In the genomic region with DNA sequence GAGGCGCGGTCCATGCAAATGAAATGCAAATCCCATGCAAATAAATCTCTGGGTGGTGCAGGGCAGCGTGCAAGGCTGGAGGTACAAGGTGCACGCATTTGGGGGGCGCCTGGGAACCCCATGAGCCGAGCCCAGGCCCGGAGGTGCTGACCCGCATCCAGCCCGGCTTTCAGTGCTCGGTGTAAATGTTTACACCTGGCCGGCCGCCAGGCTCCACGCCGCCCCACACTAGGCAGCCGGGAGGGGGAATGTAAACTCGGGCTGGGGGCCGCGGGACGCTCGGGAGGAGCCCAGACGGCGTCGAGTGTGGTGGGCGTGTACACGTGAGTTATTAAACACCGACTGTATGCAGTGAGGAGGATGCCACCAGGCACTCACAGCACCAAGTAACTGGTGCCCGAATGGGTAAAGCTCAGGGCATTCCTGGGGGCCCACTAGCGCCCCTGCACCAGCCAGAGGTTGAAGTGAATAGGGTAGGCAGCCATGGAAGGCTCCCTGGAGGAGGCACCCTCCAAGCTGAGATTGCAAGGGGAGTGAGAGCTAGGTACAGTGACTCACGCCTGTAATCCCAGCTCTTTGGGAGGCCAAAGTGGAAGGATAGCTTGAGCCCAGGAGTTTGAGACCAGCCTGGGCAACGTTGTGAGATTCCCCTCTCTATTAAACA, we compare ENCODE assay signal across 27 cellular contexts. TPM values are rescaled to one million over a fixed set of nuclear protein-coding genes. Genes with fewer than 3 reads are reported as not detected.
DNase-seq lines count a peak whose midpoint lies in the region; ATAC-seq, FAIRE-seq and TF ChIP-seq lines count a peak whose summit lies in the region.
"Had no signal": no experiment of that assay in that cellular context is flagged by ENCODE, and none has a peak within 500 bp of the region (broad histone marks: within the 10 kb centered on the region; RNA-seq: fewer than 3 reads in every experiment).

No MANE protein-coding gene starts in this region.

- DNase-seq in DMS53 (lab: John Stamatoyannopoulos, UW) (peak; percentile 30), DMS53 treated with DMSO at 0.1 percent for 48 hours (lab: John Stamatoyannopoulos, UW; ENCODE audit: unreplicated experiment) (no peak), NCI-H345 (lab: John Stamatoyannopoulos, UW) (peak; percentile 43), K562 (ENCODE audit: extremely low read depth in 1 of 4, low spot score in 3 of 4) (no peak), pancreas (peak in 3 of 6 donors; percentile 65 to 84 (median 77)), posterior vena cava (ENCODE audit: low spot score) (no peak), RWPE1 (ENCODE audit: low spot score) (no peak), mesenteric fat pad (ENCODE audit: low spot score) (no peak)
- DNase-seq: AML-193, C1 segment of cervical spinal cord, DMS79, KBM-7, NCI-H1092, NCI-H1436 treated with DMSO at 0.1 percent for 48 hours, NCI-H2029, NCI-H2171, NCI-H446 treated with DMSO at 0.1 percent for 48 hours, NCI-H82, PC-9, RPMI8226, SHP77 treated with DMSO at 0.1 percent for 48 hours, SK-N-SH, T-helper 2 cell had no signal

- TF ChIP-seq POLR2A in K562 (conservative IDR thresholded peaks at IDR 0.05) = no peak

- H3K9me3 ChIP-seq in K562 (replicated peaks; ENCODE audit: control insufficient read depth, insufficient read depth, low read depth, low read length) = no peaks in the 10 kb centered on the region
- H3K9me3 ChIP-seq in pancreas = no peaks in the 10 kb centered on the region
- H3K9me3 ChIP-seq: SK-N-SH had no signal

- peak overlapping the region in 1 of 2 experiments; percentile 19; a peak in 2 of 4 replicates for H3K9ac ChIP-seq in K562 (ENCODE audit: insufficient read depth in 1 of 2, low read depth in 2 of 2, low read length in 2 of 2)
- H3K9ac ChIP-seq: SK-N-SH had no signal

- H3K27me3 ChIP-seq in K562 (ENCODE audit: control insufficient read depth in 2 of 2, insufficient read depth in 2 of 2, low read length in 2 of 2) (no peaks in the 10 kb centered on the region), pancreas (no peaks in the 10 kb centered on the region)

- TF ChIP-seq RAD21 in K562 (CRISPR knock-in tag; conservative IDR thresholded peaks at IDR 0.05 in 1 of 2, IDR thresholded peaks at IDR 0.05 in 1 of 2) = no peak

- no peak for TF ChIP-seq EP300 in K562 (IDR thresholded peaks at IDR 0.05; ENCODE audit: low read length)

- ATAC-seq in K562 = no peak
- ATAC-seq in pancreas = peak; percentile 9 to 28 (median 20)

- H3K27ac ChIP-seq in K562 (ENCODE audit: extremely low read depth, low read depth, low read length) (no peak overlapping the region), pancreas (no peak overlapping the region), RWPE1 (no peak overlapping the region)
- H3K27ac ChIP-seq: 22Rv1, PC-9 had no signal

- no peak overlapping the region for H3K4me3 ChIP-seq in K562
- H3K4me3 ChIP-seq in pancreas = no peak overlapping the region
- H3K4me3 ChIP-seq: PC-9 had no signal

- TF ChIP-seq CTCF in K562 (IDR thresholded peaks at IDR 0.05 in 2 of 3, conservative IDR thresholded peaks at IDR 0.05 in 1 of 3; ENCODE audit: insufficient read depth in 2 of 3, low read depth in 1 of 3, low read length in 3 of 3) (no peak), pancreas (IDR thresholded peaks at IDR 0.05) (no peak), RWPE1 (conservative IDR thresholded peaks at IDR 0.05; ENCODE audit: low read depth) (no peak)

- peaks cover 1% of the 10 kb centered on the region for H3K9me1 ChIP-seq in K562 (ENCODE audit: control insufficient read depth, insufficient read depth, low read length)

- 5% methylated on average over 30 of the region's 30 CpGs for WGBS in K562 (ENCODE audit: insufficient coverage, low coverage, missing lambda C conversion rate)
- 12 to 17% methylated on average over 30 of the region's 30 CpGs for WGBS in pancreas, 2 donors

- intact Hi-C loops in K562 (cut with micrococcal nuclease) = loop anchor here (2.0 kb wide), 1 partner anchor 18 kb away; the partner anchor contains the start of gene NRTN
- intact Hi-C loops in pancreas (cut with DNase I) = no loop called here
- intact Hi-C loops in posterior vena cava (cut with DNase I) = no loop called here

- H3K36me3 ChIP-seq in K562 (ENCODE audit: control insufficient read depth, insufficient read depth, low read length) = no peaks in the 10 kb centered on the region
- H3K36me3 ChIP-seq in pancreas = no peaks in the 10 kb centered on the region

- no peaks in the 10 kb centered on the region; the same call in 1 of the 2 replicates for H4K20me1 ChIP-seq in K562 (replicated peaks; ENCODE audit: control insufficient read depth, insufficient read depth, low read length)

- POLR2A ChIA-PET in K562 (lab: Yijun Ruan, JAX) (interaction anchor here (0.7 to 1.2 kb wide), 3 partner anchors 19 to 200 kb away, joined by 3 read pairs; partner anchors contain the start of genes SAFB and SAFB2), RWPE1 (lab: Yijun Ruan, JAX; ENCODE audit: low non-redundant PET) (interaction anchor here (0.6 kb wide), 1 partner anchor 18 kb away, joined by 5 read pairs; no protein-coding TSS in a partner anchor)

- CTCF ChIA-PET in K562 (lab: Yijun Ruan, JAX; ENCODE audit: low intra/inter-chr PET ratio) = interaction anchor here (2.1 to 3.3 kb wide), 2 partner anchors 18 to 49 kb away, joined by 16 to 20 read pairs; partner anchors contain the start of gene NRTN
- CTCF ChIA-PET in RWPE1 (lab: Yijun Ruan, JAX) = interaction anchor here (2.0 to 3.2 kb wide), 2 partner anchors 16 to 18 kb away, joined by 7 to 20 read pairs; partner anchors contain the start of gene NRTN

- FAIRE-seq in K562 (lab: Jason Lieb, UNC) (peak; percentile 37), pancreas (lab: Jason Lieb, UNC) (no peak)
- FAIRE-seq: D721Med, H54 had no signal

- in situ Hi-C loops in K562 (cut with MboI) = no loop called here

- no peak overlapping the region for H2AFZ ChIP-seq in K562 (ENCODE audit: low read depth, low read length)
- H2AFZ ChIP-seq: PC-9 had no signal

- H3K79me2 ChIP-seq in K562 (ENCODE audit: control insufficient read depth, insufficient read depth, low read length) = no peaks in the 10 kb centered on the region

- no TSS peak for BruUV-seq in K562 (replicated peaks; lab: Mats Ljungman, UMichigan)

- peaks cover 4 to 40% of the 10 kb centered on the region in 2 experiments; a peak in 4 of 5 replicates for H3K4me1 ChIP-seq in K562 (replicated peaks in 1 of 2; ENCODE audit: control insufficient read depth in 2 of 2, insufficient read depth in 2 of 2, low read length in 2 of 2)
- peaks cover 6 to 12% (median 6%) of the 10 kb centered on the region in 3 donors for H3K4me1 ChIP-seq in pancreas

- H3K4me2 ChIP-seq in K562 (ENCODE audit: insufficient read depth, low read length) = no peak overlapping the region
- H3K4me2 ChIP-seq: PC-9, SK-N-SH had no signal

RNA-seq across cellular contexts. Expression of gene FUT6, which starts 17.2 kb away (rescaled TPM):
- total RNA-seq in K562 (2011; cell fraction: chromatin; rRNA removed; ENCODE audit: low replicate concordance) = 0.19 TPM in 1 of 2 replicates, not detected in the other
- total RNA-seq in K562 (2011; cell fraction: nucleolus; rRNA removed) = not detected in 2 replicates
- not detected in 2 replicates for total RNA-seq in K562 (2011; cell fraction: nucleoplasm; rRNA removed)
- total RNA-seq in K562 (2014; rRNA removed) (not detected in 2 replicates), K562 (2014; rRNA removed; fragmentation: Illumina TruSeq; extraction: Trizol) (not detected in 2 replicates), K562 (2015; rRNA removed; fragmentation: Illumina TruSeq; extraction: Trizol) (not detected in 2 replicates), K562 (2021) (not detected in 2 replicates), pancreas (1 to 10 TPM; 1.9 to 8.7 (median 2.8) TPM), posterior vena cava (not detected), mesenteric fat pad (not detected)
- polyA plus RNA-seq in K562 (2011; rRNA removed) (not detected in 2 replicates), K562 (2014; fragmentation: Illumina TruSeq; extraction: Trizol) (not detected in 2 replicates), K562 (2014; fragmentation: Nextera tagmentation; extraction: Ambion mirVana) (under 1 TPM in 1 of 2 experiments, not detected in 1; 0.04 TPM), K562 (2014; rRNA removed) (not detected in 2 replicates), pancreas (1 to 10 TPM; 2.9 to 4.0 TPM)
- polyA plus RNA-seq in K562 (2011; cell fraction: cytosol; rRNA removed) = not detected in 2 replicates
- polyA plus RNA-seq in K562 (2011; cell fraction: nucleus; rRNA removed) = not detected in 2 replicates
- not detected in 2 replicates for polyA plus RNA-seq in K562 (2012)
- polyA minus RNA-seq in K562 (2011; rRNA and poly(A)+ RNA removed) = not detected in 2 replicates
- not detected in 2 replicates for polyA minus RNA-seq in K562 (2011; cell fraction: cytosol; rRNA and poly(A)+ RNA removed)
- polyA minus RNA-seq in K562 (2011; cell fraction: nucleus; rRNA and poly(A)+ RNA removed) = not detected in 2 replicates
- polyA plus RNA-seq: AG04450, SK-N-SH had no signal

RNA-seq across cellular contexts. Expression of gene NRTN, which starts 17.4 kb away (rescaled TPM):
- 0.67 and 2.5 TPM in 2 replicates for total RNA-seq in K562 (2011; cell fraction: chromatin; rRNA removed; ENCODE audit: low replicate concordance)
- 2.2 and 2.7 TPM in 2 replicates for total RNA-seq in K562 (2011; cell fraction: nucleolus; rRNA removed)
- 1.5 and 2.1 TPM in 2 replicates for total RNA-seq in K562 (2011; cell fraction: nucleoplasm; rRNA removed)
- total RNA-seq in K562 (2014; rRNA removed) (7.3 and 8.1 TPM in 2 replicates), K562 (2014; rRNA removed; fragmentation: Illumina TruSeq; extraction: Trizol) (0.62 and 0.70 TPM in 2 replicates), K562 (2015; rRNA removed; fragmentation: Illumina TruSeq; extraction: Trizol) (1.6 TPM in 2 replicates), K562 (2021) (5.3 and 7.8 TPM in 2 replicates), pancreas (10 to 100 TPM in 4 of 6 donors, 1 to 10 TPM in 2; 5.0 to 15.2 (median 11.5) TPM), posterior vena cava (under 1 TPM in 1 of 2 donors, not detected in 1; 0.52 TPM), mesenteric fat pad (0.42 TPM)
- polyA plus RNA-seq in K562 (2011; rRNA removed) (1.1 and 2.2 TPM in 2 replicates), K562 (2014; fragmentation: Illumina TruSeq; extraction: Trizol) (1.6 and 3.3 TPM in 2 replicates), K562 (2014; fragmentation: Nextera tagmentation; extraction: Ambion mirVana) (not detected), K562 (2014; rRNA removed) (2.4 and 4.0 TPM in 2 replicates), pancreas (1 to 10 TPM; 5.0 to 8.5 TPM)
- 2.6 and 9.4 TPM in 2 replicates for polyA plus RNA-seq in K562 (2011; cell fraction: cytosol; rRNA removed)
- polyA plus RNA-seq in K562 (2011; cell fraction: nucleus; rRNA removed) = 1.6 and 2.0 TPM in 2 replicates
- 2.4 and 6.4 TPM in 2 replicates for polyA plus RNA-seq in K562 (2012)
- 0.25 and 0.45 TPM in 2 replicates for polyA minus RNA-seq in K562 (2011; rRNA and poly(A)+ RNA removed)
- 2.3 and 3.3 TPM in 2 replicates for polyA minus RNA-seq in K562 (2011; cell fraction: cytosol; rRNA and poly(A)+ RNA removed)
- 1.1 and 1.5 TPM in 2 replicates for polyA minus RNA-seq in K562 (2011; cell fraction: nucleus; rRNA and poly(A)+ RNA removed)

RNA-seq across cellular contexts. Expression of gene FUT3, which starts 28.9 kb away (rescaled TPM):
- 0.32 TPM in 1 of 2 replicates, not detected in the other for total RNA-seq in K562 (2011; cell fraction: chromatin; rRNA removed; ENCODE audit: low replicate concordance)
- total RNA-seq in K562 (2011; cell fraction: nucleolus; rRNA removed) = not detected in 2 replicates
- total RNA-seq in K562 (2011; cell fraction: nucleoplasm; rRNA removed) = not detected in 2 replicates
- total RNA-seq in K562 (2014; rRNA removed) = 0.29 TPM in 1 of 2 replicates, not detected in the other
- not detected in 2 replicates for total RNA-seq in K562 (2014; rRNA removed; fragmentation: Illumina TruSeq; extraction: Trizol)
- not detected in 2 replicates for total RNA-seq in K562 (2015; rRNA removed; fragmentation: Illumina TruSeq; extraction: Trizol)
- 0.09 TPM in 1 of 2 replicates, not detected in the other for total RNA-seq in K562 (2021)
- polyA plus RNA-seq in K562 (2011; rRNA removed) = not detected in 2 replicates
- not detected in 2 replicates for polyA plus RNA-seq in K562 (2011; cell fraction: cytosol; rRNA removed)
- polyA plus RNA-seq in K562 (2011; cell fraction: nucleus; rRNA removed) = not detected in 2 replicates
- 0.32 TPM in 1 of 2 replicates, not detected in the other for polyA plus RNA-seq in K562 (2012)
- not detected in 2 replicates for polyA plus RNA-seq in K562 (2014; fragmentation: Illumina TruSeq; extraction: Trizol)
- polyA plus RNA-seq in K562 (2014; fragmentation: Nextera tagmentation; extraction: Ambion mirVana) = not detected
- not detected in 2 replicates for polyA plus RNA-seq in K562 (2014; rRNA removed)
- polyA minus RNA-seq in K562 (2011; rRNA and poly(A)+ RNA removed) = not detected in 2 replicates
- polyA minus RNA-seq in K562 (2011; cell fraction: cytosol; rRNA and poly(A)+ RNA removed) = not detected in 2 replicates
- not detected in 2 replicates for polyA minus RNA-seq in K562 (2011; cell fraction: nucleus; rRNA and poly(A)+ RNA removed)
- 10 to 100 TPM in 2 of 6 donors, 1 to 10 TPM in 4; 3.3 to 13.9 (median 5.7) TPM for total RNA-seq in pancreas
- 10 to 100 TPM in 1 of 2 donors, 1 to 10 TPM in 1; 9.7 to 12.0 TPM for polyA plus RNA-seq in pancreas
- not detected for total RNA-seq in posterior vena cava
- not detected for total RNA-seq in mesenteric fat pad
- polyA plus RNA-seq: AG04450, SK-N-SH had no signal

RNA-seq across cellular contexts. Expression of gene DUS3L, which starts 31.4 kb away (rescaled TPM):
- 58.3 and 240 TPM in 2 replicates for total RNA-seq in K562 (2011; cell fraction: chromatin; rRNA removed; ENCODE audit: low replicate concordance)
- 172 and 210 TPM in 2 replicates for total RNA-seq in K562 (2011; cell fraction: nucleolus; rRNA removed)
- total RNA-seq in K562 (2011; cell fraction: nucleoplasm; rRNA removed) = 64.6 and 96.7 TPM in 2 replicates
- total RNA-seq in K562 (2014; rRNA removed) = 102 and 107 TPM in 2 replicates
- total RNA-seq in K562 (2014; rRNA removed; fragmentation: Illumina TruSeq; extraction: Trizol) = 19.0 and 19.5 TPM in 2 replicates
- 77.5 and 86.8 TPM in 2 replicates for total RNA-seq in K562 (2015; rRNA removed; fragmentation: Illumina TruSeq; extraction: Trizol)
- 97.0 and 102 TPM in 2 replicates for total RNA-seq in K562 (2021)
- polyA plus RNA-seq in K562 (2011; rRNA removed) = 27.3 and 37.0 TPM in 2 replicates
- polyA plus RNA-seq in K562 (2011; cell fraction: cytosol; rRNA removed) = 33.3 and 86.9 TPM in 2 replicates
- polyA plus RNA-seq in K562 (2011; cell fraction: nucleus; rRNA removed) = 154 and 263 TPM in 2 replicates
- 51.5 and 103 TPM in 2 replicates for polyA plus RNA-seq in K562 (2012)
- polyA plus RNA-seq in K562 (2014; fragmentation: Illumina TruSeq; extraction: Trizol) = 81.0 and 83.7 TPM in 2 replicates
- 1 to 10 TPM; 1.7 to 2.1 TPM for polyA plus RNA-seq in K562 (2014; fragmentation: Nextera tagmentation; extraction: Ambion mirVana)
- polyA plus RNA-seq in K562 (2014; rRNA removed) = 80.7 and 87.8 TPM in 2 replicates
- 16.1 and 30.0 TPM in 2 replicates for polyA minus RNA-seq in K562 (2011; rRNA and poly(A)+ RNA removed)
- polyA minus RNA-seq in K562 (2011; cell fraction: cytosol; rRNA and poly(A)+ RNA removed) = 52.2 and 61.2 TPM in 2 replicates
- 60.2 and 66.8 TPM in 2 replicates for polyA minus RNA-seq in K562 (2011; cell fraction: nucleus; rRNA and poly(A)+ RNA removed)
- total RNA-seq in pancreas = 10 to 100 TPM; 14.8 to 29.2 (median 20.2) TPM
- polyA plus RNA-seq in pancreas = 10 to 100 TPM; 61.2 to 66.6 TPM
- total RNA-seq in posterior vena cava = 10 to 100 TPM; 19.1 to 27.6 TPM
- 31.4 TPM for total RNA-seq in mesenteric fat pad

RNA-seq across cellular contexts. Expression of gene PRR22, which starts 37.8 kb away (rescaled TPM):
- total RNA-seq in K562 (2011; cell fraction: chromatin; rRNA removed; ENCODE audit: low replicate concordance) = 3.0 and 20.7 TPM in 2 replicates
- total RNA-seq in K562 (2011; cell fraction: nucleolus; rRNA removed) = 16.2 and 19.2 TPM in 2 replicates
- total RNA-seq in K562 (2011; cell fraction: nucleoplasm; rRNA removed) = 7.0 and 8.5 TPM in 2 replicates
- total RNA-seq in K562 (2014; rRNA removed) (5.4 and 8.0 TPM in 2 replicates), K562 (2014; rRNA removed; fragmentation: Illumina TruSeq; extraction: Trizol) (0.11 and 0.22 TPM in 2 replicates), K562 (2015; rRNA removed; fragmentation: Illumina TruSeq; extraction: Trizol) (1.9 and 2.7 TPM in 2 replicates), K562 (2021) (9.3 and 12.0 TPM in 2 replicates), pancreas (1 to 10 TPM in 5 of 6 donors, under 1 TPM in 1; 0.61 to 3.1 (median 1.5) TPM), posterior vena cava (1 to 10 TPM in 1 of 2 donors, under 1 TPM in 1; 1.00 to 2.2 TPM), mesenteric fat pad (1.5 TPM)
- polyA plus RNA-seq in K562 (2011; rRNA removed) (1.4 and 2.2 TPM in 2 replicates), K562 (2014; fragmentation: Illumina TruSeq; extraction: Trizol) (1.1 and 3.7 TPM in 2 replicates), K562 (2014; fragmentation: Nextera tagmentation; extraction: Ambion mirVana) (under 1 TPM in 1 of 2 experiments, not detected in 1; 0.03 TPM), K562 (2014; rRNA removed) (8.5 and 8.9 TPM in 2 replicates), pancreas (10 to 100 TPM; 18.7 to 25.9 TPM)
- 1.5 and 4.4 TPM in 2 replicates for polyA plus RNA-seq in K562 (2011; cell fraction: cytosol; rRNA removed)
- polyA plus RNA-seq in K562 (2011; cell fraction: nucleus; rRNA removed) = 19.6 and 56.2 TPM in 2 replicates
- polyA plus RNA-seq in K562 (2012) = 4.2 and 5.5 TPM in 2 replicates
- 0.12 and 0.18 TPM in 2 replicates for polyA minus RNA-seq in K562 (2011; rRNA and poly(A)+ RNA removed)
- not detected in 2 replicates for polyA minus RNA-seq in K562 (2011; cell fraction: cytosol; rRNA and poly(A)+ RNA removed)
- 2.7 and 3.5 TPM in 2 replicates for polyA minus RNA-seq in K562 (2011; cell fraction: nucleus; rRNA and poly(A)+ RNA removed)

Comparison
In these comparisons a context has a peak if more than half of its experiments do, and no peak if none do; other contexts are left out.
1. DNase-seq: peak in DMS53 (single experiment) and NCI-H345 (single experiment); none in DMS53 treated with DMSO at 0.1 percent for 48 hours (single experiment), K562 (0 of 4), posterior vena cava (single experiment), RWPE1 (single experiment) and mesenteric fat pad (single experiment).